10 cellular contexts compared by ENCODE assay signal in genomic region chr18:33495278-33495677, GRCh38. TPM values are rescaled to one million over a fixed set of nuclear protein-coding genes. Genes with fewer than 3 reads are reported as not detected.
DNase-seq lines count a peak whose midpoint lies in the region; ATAC-seq and TF ChIP-seq lines count a peak whose summit lies in the region.
"Had no signal": no experiment of that assay in that cellular context is flagged by ENCODE, and none has a peak within 500 bp of the region (broad histone marks: within the 10 kb centered on the region; RNA-seq: fewer than 3 reads in every experiment).

No MANE protein-coding gene starts in this region.

- no peak for ATAC-seq in activated CD4-positive, CD25-positive, alpha-beta regulatory T cell treated with anti-CD3 and anti-CD28 coated beads, Interleukin-2, amount 50 U/mL, for 24 hours
- ATAC-seq in CD8-positive, alpha-beta T cell = no peak

- H3K36me3 ChIP-seq in CD8-positive, alpha-beta T cell (ENCODE audit: insufficient read depth, low read length) = no peaks in the 10 kb centered on the region
- H3K36me3 ChIP-seq: SJSA1 had no signal

- no peaks in the 10 kb centered on the region for H3K27me3 Mint-ChIP-seq in CD8-positive, alpha-beta T cell (ENCODE audit: low read depth)

- no peaks in the 10 kb centered on the region for H3K4me1 ChIP-seq in CD8-positive, alpha-beta T cell (ENCODE audit: insufficient read depth, low read length)
- H3K4me1 ChIP-seq: SJSA1 had no signal

- peak; percentile 25 for DNase-seq in DMS79 treated with DMSO at 0.1 percent for 48 hours (lab: John Stamatoyannopoulos, UW)
- DNase-seq in DMS79 (lab: John Stamatoyannopoulos, UW) = no peak
- peak; percentile 43 for DNase-seq in NCI-H146 treated with DMSO at 0.1 percent for 48 hours (lab: John Stamatoyannopoulos, UW; ENCODE audit: unreplicated experiment)
- peak; percentile 72 for DNase-seq in astrocyte of the hippocampus (ENCODE audit: low read depth, low spot score)
- peak; percentile 29 for DNase-seq in kidney glomerular epithelial cell (lab: John Stamatoyannopoulos, UW)
- no peak for DNase-seq in CD8-positive, alpha-beta T cell
- no peak for DNase-seq in stimulated activated CD8-positive, alpha-beta memory T cell treated with anti-CD3 and anti-CD28 coated beads, Interleukin-4, amount 100 ng/mL, for 48 hours

- H3K9me3 Mint-ChIP-seq in CD8-positive, alpha-beta T cell = peaks cover 15% of the 10 kb centered on the region

- no peak overlapping the region for H3K4me3 Mint-ChIP-seq in CD8-positive, alpha-beta T cell

- no peaks in the 10 kb centered on the region for H3K4me1 Mint-ChIP-seq in CD8-positive, alpha-beta T cell (ENCODE audit: low read depth)

- H3K27ac ChIP-seq in CD8-positive, alpha-beta T cell (ENCODE audit: low read depth, low read length) = no peak overlapping the region
- H3K27ac ChIP-seq: SJSA1 had no signal

- no peaks in the 10 kb centered on the region for H3K9me3 ChIP-seq in CD8-positive, alpha-beta T cell (ENCODE audit: low read length)
- H3K9me3 ChIP-seq: SJSA1 had no signal

- no peak overlapping the region for H3K27ac Mint-ChIP-seq in CD8-positive, alpha-beta T cell

- CTCF ChIA-PET in CD8-positive, alpha-beta T cell (lab: Charles Lee) = no interaction called here

- H3K4me3 ChIP-seq in CD8-positive, alpha-beta T cell (ENCODE audit: low read depth, low read length) = no peak overlapping the region
- H3K4me3 ChIP-seq: SJSA1 had no signal

- no peaks in the 10 kb centered on the region for H3K36me3 Mint-ChIP-seq in CD8-positive, alpha-beta T cell

- H3K27me3 ChIP-seq in CD8-positive, alpha-beta T cell (ENCODE audit: insufficient read depth, low read length) = no peaks in the 10 kb centered on the region
- H3K27me3 ChIP-seq: SJSA1 had no signal

- intact Hi-C loops in CD8-positive, alpha-beta T cell (cut with DNase I, micrococcal nuclease) = no loop called here

- POLR2A ChIA-PET in CD8-positive, alpha-beta T cell (lab: Charles Lee) = no interaction called here

- TF ChIP-seq CTCF in CD8-positive, alpha-beta T cell (IDR thresholded peaks at IDR 0.05) = no peak

RNA-seq across cellular contexts. Expression of gene CCDC178, which starts 54.8 kb away (rescaled TPM):
- not detected for total RNA-seq in CD8-positive, alpha-beta T cell
- total RNA-seq: mononuclear cell, SJSA1 had no signal

Comparison
In these comparisons a context has a peak if more than half of its experiments do, and no peak if none do; other contexts are left out.
1. DNase-seq: peak in DMS79 treated with DMSO at 0.1 percent for 48 hours (single experiment), NCI-H146 treated with DMSO at 0.1 percent for 48 hours (single experiment), astrocyte of the hippocampus (single experiment) and kidney glomerular epithelial cell (single experiment); none in DMS79 (single experiment), CD8-positive, alpha-beta T cell (0 of 7) and stimulated activated CD8-positive, alpha-beta memory T cell treated with anti-CD3 and anti-CD28 coated beads, Interleukin-4, amount 100 ng/mL, for 48 hours (single experiment).